Comparison of ENCODE assay signal across 15 cellular contexts in the genomic region with DNA sequence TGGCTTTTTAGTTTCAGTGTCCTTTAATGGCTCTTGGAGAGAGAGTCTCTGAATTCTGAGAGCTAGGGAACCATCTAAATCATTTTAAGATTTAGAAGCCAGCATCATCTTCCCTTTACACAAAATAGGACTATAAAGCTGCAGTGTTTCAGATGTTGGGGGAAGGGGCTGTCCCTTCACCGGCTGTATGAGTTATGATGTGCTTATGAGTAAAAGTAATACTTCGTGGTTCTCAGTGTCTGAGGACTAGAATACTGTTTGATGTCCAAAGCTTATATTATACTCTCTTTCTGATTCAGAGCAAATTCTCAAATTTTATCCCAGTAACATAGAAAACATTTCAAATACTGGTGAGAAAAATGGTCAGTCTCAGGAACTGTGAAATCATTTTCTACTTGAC.
DNase-seq lines count a peak whose midpoint lies in the region; ATAC-seq, FAIRE-seq and TF ChIP-seq lines count a peak whose summit lies in the region.
"Had no signal": no experiment of that assay in that cellular context is flagged by ENCODE, and none has a peak within 500 bp of the region (broad histone marks: within the 10 kb centered on the region; RNA-seq: fewer than 3 reads in every experiment).

No MANE protein-coding gene starts in this region.

- intact Hi-C loops in ascending aorta (cut with DNase I): no loop called here

- no peak for DNase-seq in activated CD4-positive, CD25-positive, alpha-beta regulatory T cell (lab: John Stamatoyannopoulos, UW)
- peak; percentile 25 to 40 for DNase-seq in activated T-cell treated with anti-CD3 and anti-CD28 coated beads, Interleukin-2, amount 50 U/mL, for 48 hours
- DNase-seq in GM12892 (ENCODE audit: insufficient read length) (no peak), ascending aorta (ENCODE audit: low spot score in 2 of 2) (no peak), cerebellar cortex (ENCODE audit: low spot score) (no peak)
- DNase-seq: body of pancreas; effector CD8-positive, alpha-beta T cell; upper lobe of left lung had no signal

- no peak overlapping the region for H3K27ac ChIP-seq in ascending aorta
- H3K27ac ChIP-seq: 22Rv1, body of pancreas, SK-N-MC, upper lobe of left lung had no signal

- no peak for TF ChIP-seq POLR2A in GM12892 (IDR thresholded peaks at IDR 0.05; ENCODE audit: low read depth, low read length)

- peaks cover 3 to 20% of the 10 kb centered on the region in 2 donors for H3K36me3 ChIP-seq in ascending aorta
- H3K36me3 ChIP-seq: upper lobe of left lung had no signal

- peak; percentile 90 to 92 for ATAC-seq in activated CD4-positive, CD25-positive, alpha-beta regulatory T cell treated with anti-CD3 and anti-CD28 coated beads, Interleukin-2, amount 50 U/mL, for 24 hours
- ATAC-seq in GM18868 (IDR thresholded peaks at IDR 0.05; ENCODE audit: unreplicated experiment) (peak; percentile 92), HG02623 (IDR thresholded peaks at IDR 0.05; ENCODE audit: unreplicated experiment) (peak; percentile 60)
- ATAC-seq: body of pancreas had no signal

- no peak for FAIRE-seq in GM12892 (lab: Jason Lieb, UNC)
- FAIRE-seq: G401.6 had no signal

- no peaks in the 10 kb centered on the region for H3K27me3 ChIP-seq in ascending aorta
- H3K27me3 ChIP-seq: body of pancreas, upper lobe of left lung had no signal

- TF ChIP-seq CTCF in ascending aorta (IDR thresholded peaks at IDR 0.05): no peak

- no peak overlapping the region for H3K4me3 ChIP-seq in ascending aorta
- H3K4me3 ChIP-seq: body of pancreas, lung, SK-N-MC, upper lobe of left lung had no signal

- H3K4me1 ChIP-seq in ascending aorta: no peaks in the 10 kb centered on the region
- H3K4me1 ChIP-seq: body of pancreas, upper lobe of left lung had no signal

- H3K9me3 ChIP-seq in ascending aorta: no peaks in the 10 kb centered on the region
- H3K9me3 ChIP-seq: body of pancreas, upper lobe of left lung had no signal

Comparison
In these comparisons a context has a peak if more than half of its experiments do, and no peak if none do; other contexts are left out.
1. DNase-seq: peak in activated T-cell treated with anti-CD3 and anti-CD28 coated beads, Interleukin-2, amount 50 U/mL, for 48 hours (2 of 2); none in activated CD4-positive, CD25-positive, alpha-beta regulatory T cell (0 of 4), GM12892 (single experiment), ascending aorta (0 of 2) and cerebellar cortex (single experiment).
2. Peak in every context shown above with its lines, with median percentiles within 50 percentile points of each other: ATAC-seq.